15 cellular contexts compared by ENCODE assay signal in genomic region chr11:75437966-75438659, GRCh38.
"Had no signal": no experiment of that assay in that cellular context is flagged by ENCODE, and none has a peak within 500 bp of the region (broad histone marks: within the 10 kb centered on the region; RNA-seq: fewer than 3 reads in every experiment).

No MANE protein-coding gene starts in this region.

- H3K4me3 ChIP-seq: adrenal gland, cardiac muscle cell, left lung, tibial artery had no signal

- ATAC-seq: esophagus mucosa; left lung; stimulated activated naive B cell treated with anti-CD40 and anti-IgM and Interleukin-4, amounts not matched to agents 10 μg/mL and 1 μg/mL and 100 μg/mL, for 72 hours had no signal

- H3K27ac ChIP-seq: adrenal gland, cardiac muscle cell, left lung, parathyroid adenoma, tibial artery had no signal

- DNase-seq: activated CD4-positive, alpha-beta T cell treated with anti-CD3 and anti-CD28 coated beads, Interleukin-2, amount 50 U/mL, for 4 hours; activated CD4-positive, CD25-positive, alpha-beta regulatory T cell treated with anti-CD3 and anti-CD28 coated beads, Interleukin-2, amount 50 U/mL, for 72 hours; activated naive CD4-positive, alpha-beta T cell treated with anti-CD3 and anti-CD28 coated beads, Interleukin-2, amount 50 U/mL, for 16 hours; activated T-cell treated with anti-CD3 and anti-CD28 coated beads, Interleukin-2, amount 50 U/mL, for 1 hour; adrenal gland; hypothalamus; kidney; mammary epithelial cell; stimulated activated naive B cell treated with anti-CD40 and anti-IgM and Interleukin-4, amounts not matched to agents 10 μg/mL and 1 μg/mL and 100 μg/mL, for 72 hours; T1000; tibial artery had no signal
